10 cellular contexts compared by ENCODE assay signal in genomic region chr22:40210814-40211213, GRCh38. TPM values are rescaled to one million over a fixed set of nuclear protein-coding genes. Genes with fewer than 3 reads are reported as not detected.
A peak's percentile ranks its signal among the peaks of the same experiment; 100 is the strongest.
DNase-seq lines count a peak whose midpoint lies in the region; ATAC-seq and TF ChIP-seq lines count a peak whose summit lies in the region.
"Had no signal": no experiment of that assay in that cellular context is flagged by ENCODE, and none has a peak within 500 bp of the region (broad histone marks: within the 10 kb centered on the region; RNA-seq: fewer than 3 reads in every experiment).

No MANE protein-coding gene starts in this region.

- peaks cover 46% of the 10 kb centered on the region for H3K4me1 Mint-ChIP-seq in activated T-helper 17 cell treated with anti-CD3 and anti-CD28 coated beads, Interleukin-2, amount 50 U/mL, for 72 hours
- H3K4me1 Mint-ChIP-seq in HFFc6 (ENCODE audit: low read depth), result peaks cover 30% of the 10 kb centered on the region

- no peaks in the 10 kb centered on the region for H3K27me3 ChIP-seq in right cardiac atrium (ENCODE audit: control insufficient read depth, insufficient read depth)
- no peaks in the 10 kb centered on the region for H3K27me3 ChIP-seq in transverse colon
- no peaks in the 10 kb centered on the region for H3K27me3 ChIP-seq in vagina
- H3K27me3 ChIP-seq in Peyer's patch, result no peaks in the 10 kb centered on the region
- H3K27me3 ChIP-seq: adrenal gland had no signal

- in situ Hi-C loops in transverse colon (cut with MboI; ENCODE audit: low pct_ligation_motif_present in 1 of 4, low pct_unique_long_range_greater_than_20kb in 1 of 4, low sequenced_read_pairs in 3 of 4), result no loop called here

- peak overlapping the region; percentile 32 for H3K4me3 Mint-ChIP-seq in activated T-helper 17 cell treated with anti-CD3 and anti-CD28 coated beads, Interleukin-2, amount 50 U/mL, for 72 hours
- H3K4me3 Mint-ChIP-seq in HFFc6, result no peak overlapping the region

- TF ChIP-seq POLR2A in transverse colon (IDR thresholded peaks at IDR 0.05) (no peak), vagina (IDR thresholded peaks at IDR 0.05) (no peak), Peyer's patch (IDR thresholded peaks at IDR 0.05) (no peak)

- H3K9me3 ChIP-seq in right cardiac atrium (ENCODE audit: control insufficient read depth, low read length) (no peaks in the 10 kb centered on the region), transverse colon (no peaks in the 10 kb centered on the region), vagina (no peaks in the 10 kb centered on the region), Peyer's patch (no peaks in the 10 kb centered on the region)
- H3K9me3 ChIP-seq: adrenal gland had no signal

- H3K36me3 Mint-ChIP-seq in activated T-helper 17 cell treated with anti-CD3 and anti-CD28 coated beads, Interleukin-2, amount 50 U/mL, for 72 hours (ENCODE audit: low read depth), result no peaks in the 10 kb centered on the region
- H3K36me3 Mint-ChIP-seq in HFFc6 (ENCODE audit: low read depth), result no peaks in the 10 kb centered on the region; the same call in 1 of the 2 replicates

- no peak overlapping the region for H3K4me3 ChIP-seq in right cardiac atrium (ENCODE audit: low read length)
- no peak overlapping the region for H3K4me3 ChIP-seq in transverse colon
- no peak overlapping the region for H3K4me3 ChIP-seq in vagina
- no peak overlapping the region for H3K4me3 ChIP-seq in Peyer's patch
- H3K4me3 ChIP-seq: adrenal gland had no signal

- H3K27ac ChIP-seq in right cardiac atrium (ENCODE audit: low read length) (no peak overlapping the region), transverse colon (peak overlapping the region in 3 of 4 donors; percentile 22 to 43 (median 22)), vagina (no peak overlapping the region), Peyer's patch (peak overlapping the region in 1 of 4 donors; percentile 53)

- 80% methylated on average over 1 of the region's 1 CpG for WGBS in right cardiac atrium
- WGBS in transverse colon (ENCODE audit: low coverage in 1 of 2), 2 donors, result 75 to 80% methylated on average over 1 of the region's 1 CpG

- intact Hi-C loops in Right ventricle myocardium superior (cut with DNase I), result no loop called here
- intact Hi-C loops in right cardiac atrium (cut with DNase I), result no loop called here
- intact Hi-C loops in transverse colon (cut with DNase I; ENCODE audit: low total_unique reads), result no loop called here
- intact Hi-C loops in vagina (cut with DNase I), result no loop called here

- no peak for TF ChIP-seq CTCF in transverse colon (IDR thresholded peaks at IDR 0.05)
- TF ChIP-seq CTCF in vagina (IDR thresholded peaks at IDR 0.05), result no peak
- no peak for TF ChIP-seq CTCF in Peyer's patch (IDR thresholded peaks at IDR 0.05)
- TF ChIP-seq CTCF in HFFc6 (IDR thresholded peaks at IDR 0.05), result no peak

- DNase-seq in Right ventricle myocardium superior, result no peak
- no peak for DNase-seq in right cardiac atrium
- DNase-seq in transverse colon, result no peak
- no peak for DNase-seq in vagina (ENCODE audit: extremely low spot score in 2 of 2)
- no peak for DNase-seq in Peyer's patch
- no peak for DNase-seq in HFFc6
- DNase-seq: head of caudate nucleus had no signal

- H3K27me3 Mint-ChIP-seq in activated T-helper 17 cell treated with anti-CD3 and anti-CD28 coated beads, Interleukin-2, amount 50 U/mL, for 72 hours, result no peaks in the 10 kb centered on the region
- H3K27me3 Mint-ChIP-seq in HFFc6 (ENCODE audit: insufficient read depth), result peaks cover 1% of the 10 kb centered on the region; the same call in 1 of the 2 replicates

- H3K4me1 ChIP-seq in right cardiac atrium (ENCODE audit: control insufficient read depth, insufficient read depth, low read length), result peaks cover 17% of the 10 kb centered on the region
- H3K4me1 ChIP-seq in transverse colon, result peaks cover 10 to 64% (median 25%) of the 10 kb centered on the region in 4 donors
- peaks cover 60% of the 10 kb centered on the region for H3K4me1 ChIP-seq in vagina
- H3K4me1 ChIP-seq in Peyer's patch, result peaks cover 0 to 28% (median 15%) of the 10 kb centered on the region in 4 donors

- TF ChIP-seq EP300 in transverse colon (IDR thresholded peaks at IDR 0.05; ENCODE audit: low read depth), result no peak

- ATAC-seq in Right ventricle myocardium superior (ENCODE audit: poor library complexity) (peak; percentile 19), right cardiac atrium (no peak), HG03108 (IDR thresholded peaks at IDR 0.05; ENCODE audit: unreplicated experiment) (peak; percentile 71)
- peak; percentile 91 for ATAC-seq in activated T-helper 17 cell treated with anti-CD3 and anti-CD28 coated beads, Interleukin-2, amount 50 U/mL, for 72 hours (replicated peaks)

- H3K9me3 Mint-ChIP-seq in activated T-helper 17 cell treated with anti-CD3 and anti-CD28 coated beads, Interleukin-2, amount 50 U/mL, for 72 hours, result no peaks in the 10 kb centered on the region
- H3K9me3 Mint-ChIP-seq in HFFc6, result no peaks in the 10 kb centered on the region

- no peaks in the 10 kb centered on the region for H3K36me3 ChIP-seq in transverse colon
- no peaks in the 10 kb centered on the region for H3K36me3 ChIP-seq in vagina
- H3K36me3 ChIP-seq in Peyer's patch, result no peaks in the 10 kb centered on the region
- H3K36me3 ChIP-seq: adrenal gland had no signal

- peak overlapping the region; percentile 80 for H3K27ac Mint-ChIP-seq in activated T-helper 17 cell treated with anti-CD3 and anti-CD28 coated beads, Interleukin-2, amount 50 U/mL, for 72 hours
- H3K27ac Mint-ChIP-seq in HFFc6, result no peak overlapping the region

RNA-seq across cellular contexts. Expression of gene TNRC6B, which starts 33.1 kb away (rescaled TPM):
- total RNA-seq in Right ventricle myocardium superior, result 37.5 TPM
- total RNA-seq in right cardiac atrium, result 10 to 100 TPM; 38.1 to 50.6 (median 39.8) TPM
- polyA plus RNA-seq in right cardiac atrium, result 14.4 TPM
- 10 to 100 TPM; 45.3 to 59.1 TPM for total RNA-seq in activated T-helper 17 cell treated with anti-CD3 and anti-CD28 coated beads, Interleukin-2, amount 50 U/mL, for 72 hours
- total RNA-seq in transverse colon, result 100 to 1,000 TPM in 1 of 4 donors, 10 to 100 TPM in 3; 36.7 to 108 (median 54.0) TPM
- 32.7 TPM for total RNA-seq in vagina
- total RNA-seq in Peyer's patch, result 100 to 1,000 TPM in 1 of 4 donors, 10 to 100 TPM in 3; 43.6 to 169 (median 54.0) TPM
- 10 to 100 TPM; 30.8 to 36.3 (median 34.3) TPM for total RNA-seq in HFFc6 (2021; fragmentation: NEBNext Ultra II Directional; extraction: Animal tissue kit (Norgen Biotek cat#: 25700))

Comparison
In these comparisons a context has a peak if more than half of its experiments do, and no peak if none do; other contexts are left out.
1. ATAC-seq: peak in Right ventricle myocardium superior (single experiment), HG03108 (single experiment) and activated T-helper 17 cell treated with anti-CD3 and anti-CD28 coated beads, Interleukin-2, amount 50 U/mL, for 72 hours (single experiment); none in right cardiac atrium (0 of 2).
2. H3K27ac ChIP-seq: peak in transverse colon (3 of 4); none in right cardiac atrium (single experiment) and vagina (single experiment).